Comparison of ENCODE assay signal across 13 cellular contexts in genomic region chr9:5554254-5554653, GRCh38. TPM values are rescaled to one million over a fixed set of nuclear protein-coding genes. Genes with fewer than 3 reads are reported as not detected.
DNase-seq lines count a peak whose midpoint lies in the region; ATAC-seq and TF ChIP-seq lines count a peak whose summit lies in the region.
"Had no signal": no experiment of that assay in that cellular context is flagged by ENCODE, and none has a peak within 500 bp of the region (broad histone marks: within the 10 kb centered on the region; RNA-seq: fewer than 3 reads in every experiment).

No MANE protein-coding gene starts in this region.

- no peaks in the 10 kb centered on the region for H4K20me1 ChIP-seq in PC-3 (ENCODE audit: low read length)

- no peaks in the 10 kb centered on the region for H3K79me2 ChIP-seq in PC-3 (ENCODE audit: low read length)

- CTCF ChIA-PET in PC-3 (lab: Charles Lee) = no interaction called here

- no peaks in the 10 kb centered on the region for H3F3A ChIP-seq in PC-3 (ENCODE audit: low read length, unreplicated experiment)

- DNase-seq in Daoy (ENCODE audit: low read depth) = peak; percentile 18
- DNase-seq in PC-3 = no peak
- DNase-seq in left cardiac atrium = no peak
- DNase-seq in GM19240 (ENCODE audit: insufficient read length, low spot score) = no peak
- DNase-seq in H7 = no peak
- no peak for DNase-seq in NCI-H2029 treated with DMSO at 0.1 percent for 48 hours (lab: John Stamatoyannopoulos, UW)
- DNase-seq: activated effector memory CD4-positive, alpha-beta T cell treated with anti-CD3 and anti-CD28 coated beads, Interleukin-2, amount 50 U/mL, for 16 hours; DMS79 treated with DMSO at 0.1 percent for 48 hours; left ventricle myocardium superior; NCI-H2171 had no signal

- ATAC-seq in GM19035 (IDR thresholded peaks at IDR 0.05; ENCODE audit: unreplicated experiment) (peak; percentile 78), HG02798 (IDR thresholded peaks at IDR 0.05; ENCODE audit: poor library complexity, unreplicated experiment) (peak; percentile 54), PC-3 (no peak), left cardiac atrium (no peak)
- ATAC-seq: left ventricle myocardium superior had no signal

- no peak overlapping the region for H3K4me2 ChIP-seq in PC-3 (ENCODE audit: low read length)

- POLR2A ChIA-PET in PC-3 (lab: Charles Lee; ENCODE audit: unreplicated experiment) = no interaction called here

- H3K27me3 ChIP-seq in PC-3 (ENCODE audit: low read length) (no peaks in the 10 kb centered on the region), H7 (ENCODE audit: control insufficient read depth, insufficient read depth, low read length) (no peaks in the 10 kb centered on the region; the same call in 1 of the 2 replicates)
- H3K27me3 ChIP-seq: foreskin keratinocyte had no signal

- TF ChIP-seq CTCF in PC-3 (conservative IDR thresholded peaks at IDR 0.05; ENCODE audit: low read depth, low read length) = no peak

- H3K4me3 ChIP-seq in PC-3 (ENCODE audit: low read length) = no peak overlapping the region
- no peak overlapping the region for H3K4me3 ChIP-seq in H7 (ENCODE audit: insufficient read depth, low read depth, low read length)

- H3K27ac ChIP-seq in PC-3 (ENCODE audit: low read length) = no peak overlapping the region
- H3K27ac ChIP-seq: foreskin keratinocyte had no signal

- H3K36me3 ChIP-seq in PC-3 (ENCODE audit: low read depth, low read length) (no peaks in the 10 kb centered on the region), H7 (replicated peaks; ENCODE audit: control insufficient read depth, insufficient read depth, low read length) (no peaks in the 10 kb centered on the region)

- BruUV-seq in PC-3 (replicated peaks; lab: Mats Ljungman, UMichigan) = TSS peak; percentile 35

- no peak overlapping the region for H3K9ac ChIP-seq in PC-3 (ENCODE audit: low read length)

- no peaks in the 10 kb centered on the region for H3K9me2 ChIP-seq in PC-3 (replicated peaks; ENCODE audit: low read length)

- peaks cover 22% of the 10 kb centered on the region for H3K4me1 ChIP-seq in PC-3 (ENCODE audit: insufficient read depth, low read length)

- H2AFZ ChIP-seq in PC-3 (ENCODE audit: low read length) = no peak overlapping the region

- H3K9me3 ChIP-seq in PC-3 (ENCODE audit: low read length) = no peaks in the 10 kb centered on the region

- intact Hi-C loops in PC-3 (cut with micrococcal nuclease) (no loop called here), left cardiac atrium (cut with DNase I) (no loop called here)

RNA-seq across cellular contexts. Expression of gene PDCD1LG2, which starts 43.9 kb away (rescaled TPM):
- 6.9 and 11.5 TPM in 2 replicates for total RNA-seq in Daoy (2014; rRNA removed; shearing (Covaris generic))
- total RNA-seq in PC-3 (2014; rRNA removed) (0.46 and 1.4 TPM in 2 replicates), left cardiac atrium (1 to 10 TPM; 3.3 to 3.6 TPM)
- total RNA-seq in H7 (2014; rRNA removed; shearing (Covaris generic)) = not detected in 2 replicates

Comparison
In these comparisons a context has a peak if more than half of its experiments do, and no peak if none do; other contexts are left out.
1. ATAC-seq: peak in GM19035 (single experiment) and HG02798 (single experiment); none in PC-3 (single experiment) and left cardiac atrium (0 of 2).